In genomic region chr18:35564795-35565453, GRCh38 we compare ENCODE assay signal across 13 cellular contexts. TPM values are rescaled to one million over a fixed set of nuclear protein-coding genes. Genes with fewer than 3 reads are reported as not detected.
DNase-seq lines count a peak whose midpoint lies in the region; ATAC-seq and TF ChIP-seq lines count a peak whose summit lies in the region.
"Had no signal": no experiment of that assay in that cellular context is flagged by ENCODE, and none has a peak within 500 bp of the region (broad histone marks: within the 10 kb centered on the region; RNA-seq: fewer than 3 reads in every experiment).

No MANE protein-coding gene starts in this region.

- H3K27ac ChIP-seq in ACC112 (ENCODE audit: low read depth, low read length) (no peak overlapping the region), HCT116 (ENCODE audit: low read depth, low read length) (no peak overlapping the region), lower lobe of right lung (no peak overlapping the region)
- H3K27ac ChIP-seq: gastrocnemius medialis, neural progenitor cell had no signal

- no peak overlapping the region for H3K4me2 ChIP-seq in HCT116 (ENCODE audit: low read length)
- H3K4me2 ChIP-seq: neural progenitor cell had no signal

- no peaks in the 10 kb centered on the region for H3K36me3 ChIP-seq in ACC112 (ENCODE audit: insufficient read depth, low read length)
- no peaks in the 10 kb centered on the region for H3K36me3 ChIP-seq in HCT116 (ENCODE audit: control insufficient read depth in 1 of 2, insufficient read depth in 2 of 2, low read length in 2 of 2)
- no peaks in the 10 kb centered on the region for H3K36me3 ChIP-seq in lower lobe of right lung
- H3K36me3 ChIP-seq: gastrocnemius medialis, neural progenitor cell had no signal

- DNase-seq in HCT116 (ENCODE audit: low read depth, low spot score) (no peak), DMS79 (lab: John Stamatoyannopoulos, UW) (no peak), lower lobe of right lung (no peak), NCI-H2227 treated with DMSO at 0.1 percent for 48 hours (lab: John Stamatoyannopoulos, UW) (no peak)
- no peak for DNase-seq in effector CD4-positive, alpha-beta T cell
- DNase-seq: activated CD8-positive, alpha-beta T cell treated with anti-CD3 and anti-CD28 coated beads, Interleukin-2, amount 10 ng/mL, durations not matched to agents 7 days and 5 days; gastrocnemius medialis; NCI-H2029 treated with DMSO at 0.1 percent for 48 hours had no signal

- no peaks in the 10 kb centered on the region for H3K4me1 ChIP-seq in ACC112 (ENCODE audit: control insufficient read depth, insufficient read depth, low read length, unreplicated experiment)
- no peaks in the 10 kb centered on the region for H3K4me1 ChIP-seq in HCT116 (ENCODE audit: control insufficient read depth in 1 of 2, insufficient read depth in 2 of 2, low read length in 2 of 2)
- no peaks in the 10 kb centered on the region for H3K4me1 ChIP-seq in lower lobe of right lung
- H3K4me1 ChIP-seq: gastrocnemius medialis, neural progenitor cell had no signal

- H3K4me3 ChIP-seq in ACC112 (ENCODE audit: low read depth, low read length) (no peak overlapping the region), HCT116 (replicated peaks in 1 of 2; ENCODE audit: low read depth in 1 of 2, low read length in 2 of 2) (no peak overlapping the region), lower lobe of right lung (no peak overlapping the region)
- H3K4me3 ChIP-seq: gastrocnemius medialis, neural progenitor cell had no signal

- no peaks in the 10 kb centered on the region for H3K9me2 ChIP-seq in HCT116 (ENCODE audit: insufficient read depth)

- ATAC-seq in GM19035 (IDR thresholded peaks at IDR 0.05; ENCODE audit: unreplicated experiment) (peak; percentile 96), HCT116 (no peak), HG03354 (IDR thresholded peaks at IDR 0.05; ENCODE audit: poor library complexity, severe bottlenecking, unreplicated experiment) (peak; percentile 96), lower lobe of right lung (no peak)
- ATAC-seq: activated CD8-positive, alpha-beta T cell treated with anti-CD3 and anti-CD28 coated beads, Interleukin-2, amount 10 ng/mL, durations not matched to agents 7 days and 5 days; gastrocnemius medialis; Panc1 had no signal

- TF ChIP-seq CTCF in HCT116 (IDR thresholded peaks at IDR 0.05 in 2 of 3, conservative IDR thresholded peaks at IDR 0.05 in 1 of 3; ENCODE audit: borderline replicate concordance in 1 of 3, insufficient read depth in 1 of 3, low read depth in 2 of 3, low read length in 2 of 3) (no peak), lower lobe of right lung (IDR thresholded peaks at IDR 0.05) (no peak)

- no TSS peak for BruUV-seq in HCT116 (replicated peaks; lab: Mats Ljungman, UMichigan)

- no peak for TF ChIP-seq POLR2A in HCT116 (IDR thresholded peaks at IDR 0.05; ENCODE audit: borderline replicate concordance, extremely low read depth, insufficient read depth, insufficient read length)

- no peak overlapping the region for H3K9ac ChIP-seq in HCT116 (ENCODE audit: low read length)
- H3K9ac ChIP-seq: neural progenitor cell had no signal

- H4K20me1 ChIP-seq in HCT116 (ENCODE audit: insufficient read depth) = no peaks in the 10 kb centered on the region

- H3K79me2 ChIP-seq in ACC112 (ENCODE audit: control insufficient read depth, insufficient read depth, low read length, unreplicated experiment) = no peaks in the 10 kb centered on the region
- H3K79me2 ChIP-seq in HCT116 (ENCODE audit: insufficient read depth, low read length) = no peaks in the 10 kb centered on the region

- H3K9me3 ChIP-seq in HCT116 (ENCODE audit: control insufficient read depth in 1 of 2, insufficient read depth in 1 of 2, low read depth in 1 of 2, low read length in 2 of 2) = no peaks in the 10 kb centered on the region
- H3K9me3 ChIP-seq in lower lobe of right lung = no peaks in the 10 kb centered on the region
- H3K9me3 ChIP-seq: gastrocnemius medialis had no signal

- CTCF ChIA-PET in HCT116 (lab: Charles Lee) = no interaction called here

- RAD21 ChIA-PET in HCT116 (lab: Charles Lee; ENCODE audit: low non-redundant PET in 1 of 2, low total read pairs in 2 of 2, uncharacterized antibody in 2 of 2, unreplicated experiment in 2 of 2) = no interaction called here

- no peaks in the 10 kb centered on the region for H3K27me3 ChIP-seq in ACC112 (ENCODE audit: insufficient read depth, low read length)
- H3K27me3 ChIP-seq in HCT116 (ENCODE audit: insufficient read depth, low read length) = no peaks in the 10 kb centered on the region
- no peaks in the 10 kb centered on the region for H3K27me3 ChIP-seq in lower lobe of right lung (ENCODE audit: low read depth)
- H3K27me3 ChIP-seq: gastrocnemius medialis, neural progenitor cell had no signal

- no peak for TF ChIP-seq RAD21 in HCT116 (IDR thresholded peaks at IDR 0.05; ENCODE audit: low read depth)

- POLR2A ChIA-PET in HCT116 (lab: Charles Lee) = no interaction called here

- intact Hi-C loops in HCT116 (cut with micrococcal nuclease) (no loop called here), lower lobe of right lung (cut with DNase I) (no loop called here)

- H2AFZ ChIP-seq in ACC112 (ENCODE audit: low read length, unreplicated experiment) = peak overlapping the region; percentile 73
- H2AFZ ChIP-seq in HCT116 (ENCODE audit: low read depth, low read length, poor library complexity, severe bottlenecking) = peak overlapping the region; percentile 56
- H2AFZ ChIP-seq: neural progenitor cell had no signal

TF ChIP-seq in HCT116, 20 proteins besides CTCF, POLR2A, EP300 and RAD21 (continues in another document):
- TF ChIP-seq CBX3 (IDR thresholded peaks at IDR 0.05; ENCODE audit: low read depth) (no peak), TCF7L2 (IDR thresholded peaks at IDR 0.05; ENCODE audit: borderline replicate concordance, extremely low read depth, insufficient read depth, insufficient read length) (no peak), ZNF274 (IDR thresholded peaks at IDR 0.05; ENCODE audit: low read depth, low read length) (no peak), EZH2phosphoT487 (IDR thresholded peaks at IDR 0.05; ENCODE audit: borderline replicate concordance) (no peak), YY1 (IDR thresholded peaks at IDR 0.05; ENCODE audit: extremely low read depth, insufficient replicate concordance, low read depth, low read length) (no peak), MAX (IDR thresholded peaks at IDR 0.05) (no peak), REST (IDR thresholded peaks at IDR 0.05; ENCODE audit: low read depth) (no peak), ELF1 (IDR thresholded peaks at IDR 0.05; ENCODE audit: borderline replicate concordance, low read depth) (no peak), EZH2 (IDR thresholded peaks at IDR 0.05) (no peak), SIN3A (IDR thresholded peaks at IDR 0.05; ENCODE audit: low read depth) (no peak), JUND (IDR thresholded peaks at IDR 0.05) (no peak), CEBPB (IDR thresholded peaks at IDR 0.05; ENCODE audit: low read depth) (no peak), FOSL1 (IDR thresholded peaks at IDR 0.05; ENCODE audit: low read depth) (no peak), ZFX (IDR thresholded peaks at IDR 0.05) (no peak), ATF3 (IDR thresholded peaks at IDR 0.05) (no peak), POLR2AphosphoS5 (IDR thresholded peaks at IDR 0.05; ENCODE audit: low read depth, low read length) (no peak), SRF (IDR thresholded peaks at IDR 0.05; ENCODE audit: low read depth) (no peak), EGR1 (IDR thresholded peaks at IDR 0.05; ENCODE audit: low read depth) (no peak)

RNA-seq across cellular contexts. Expression of gene GALNT1, which starts 16.6 kb away (rescaled TPM):
- 54.7 TPM for total RNA-seq in HCT116 (2021; ENCODE audit: unreplicated experiment)
- polyA plus RNA-seq in HCT116 (2012) = 15.3 and 21.2 TPM in 2 replicates
- total RNA-seq in lower lobe of right lung = 57.2 TPM

Comparison
In these comparisons a context has a peak if more than half of its experiments do, and no peak if none do; other contexts are left out.
1. ATAC-seq: peak in GM19035 (single experiment) and HG03354 (single experiment); none in HCT116 (single experiment) and lower lobe of right lung (0 of 2).